Comparison of ENCODE assay signal across 1 cellular context in the genomic region with DNA sequence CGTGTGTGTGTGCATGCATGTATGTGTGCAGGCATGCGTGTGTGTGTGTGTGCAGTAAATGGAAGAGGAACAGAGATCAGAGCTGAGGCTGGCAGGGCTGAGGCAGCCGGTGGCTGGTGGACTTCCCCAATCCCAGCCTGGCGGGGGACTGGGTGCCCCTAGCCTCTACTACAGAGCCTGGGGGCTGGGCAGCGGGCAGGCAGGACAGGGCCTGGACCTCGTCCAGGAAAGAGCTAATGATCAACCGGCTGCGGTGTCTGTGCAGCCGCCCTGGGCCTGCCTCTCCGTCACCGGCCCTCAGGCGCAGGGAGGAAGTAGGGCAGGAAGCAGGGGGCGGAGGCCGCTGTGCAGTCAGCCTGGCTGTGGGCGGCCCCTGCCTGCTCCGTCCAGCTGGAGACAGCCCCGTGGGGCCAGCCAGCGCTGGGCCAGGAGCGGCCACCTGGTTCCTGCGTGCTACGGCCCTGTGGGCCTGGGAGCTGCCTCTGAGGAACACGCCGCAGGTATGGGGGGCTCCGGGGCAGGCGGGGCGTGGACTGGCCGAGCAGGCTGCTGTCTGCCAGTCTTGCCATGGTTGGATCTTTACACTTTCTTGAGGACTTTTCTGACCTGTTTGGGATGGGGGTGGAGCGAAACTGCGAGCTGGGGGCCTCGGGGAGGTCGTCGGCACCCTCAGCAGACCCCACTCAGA.
TF ChIP-seq lines count a peak whose summit lies in the region.

SH3TC1 (plus strand) TSS at position 385 of the 688 bp plus-strand sequence. CDS start 5,905 bp downstream, outside the sequence.

TF ChIP-seq in HepG2, 621 proteins besides CTCF, POLR2A, EP300 and RAD21 (continued from another document and continues in another):
- TF ChIP-seq, protein P1, sequence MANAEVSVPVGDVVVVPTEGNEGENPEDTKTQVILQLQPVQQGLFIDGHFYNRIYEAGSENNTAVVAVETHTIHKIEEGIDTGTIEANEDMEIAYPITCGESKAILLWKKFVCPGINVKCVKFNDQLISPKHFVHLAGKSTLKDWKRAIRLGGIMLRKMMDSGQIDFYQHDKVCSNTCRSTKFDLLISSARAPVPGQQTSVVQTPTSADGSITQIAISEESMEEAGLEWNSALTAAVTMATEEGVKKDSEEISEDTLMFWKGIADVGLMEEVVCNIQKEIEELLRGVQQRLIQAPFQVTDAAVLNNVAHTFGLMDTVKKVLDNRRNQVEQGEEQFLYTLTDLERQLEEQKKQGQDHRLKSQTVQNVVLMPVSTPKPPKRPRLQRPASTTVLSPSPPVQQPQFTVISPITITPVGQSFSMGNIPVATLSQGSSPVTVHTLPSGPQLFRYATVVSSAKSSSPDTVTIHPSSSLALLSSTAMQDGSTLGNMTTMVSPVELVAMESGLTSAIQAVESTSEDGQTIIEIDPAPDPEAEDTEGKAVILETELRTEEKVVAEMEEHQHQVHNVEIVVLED (CRISPR knock-in tag; IDR thresholded peaks at IDR 0.05; ENCODE audit: borderline replicate concordance) = 0 out of 2 replicates have a peak, but pooled peaks have one; percentile 31
- no peak for TF ChIP-seq ATF7 (IDR thresholded peaks at IDR 0.05)
- no peak for TF ChIP-seq ATF7 (CRISPR knock-in tag; IDR thresholded peaks at IDR 0.05)
- no peak for TF ChIP-seq TCF7L2 (IDR thresholded peaks at IDR 0.05; ENCODE audit: low read depth, low read length)
- no peak for TF ChIP-seq ZNF382 (CRISPR knock-in tag; IDR thresholded peaks at IDR 0.05; ENCODE audit: borderline replicate concordance)
- no peak; the same call in 1 of the 2 replicates for TF ChIP-seq ZMYM2 (CRISPR knock-in tag; IDR thresholded peaks at IDR 0.05)
- TF ChIP-seq, protein P2, sequence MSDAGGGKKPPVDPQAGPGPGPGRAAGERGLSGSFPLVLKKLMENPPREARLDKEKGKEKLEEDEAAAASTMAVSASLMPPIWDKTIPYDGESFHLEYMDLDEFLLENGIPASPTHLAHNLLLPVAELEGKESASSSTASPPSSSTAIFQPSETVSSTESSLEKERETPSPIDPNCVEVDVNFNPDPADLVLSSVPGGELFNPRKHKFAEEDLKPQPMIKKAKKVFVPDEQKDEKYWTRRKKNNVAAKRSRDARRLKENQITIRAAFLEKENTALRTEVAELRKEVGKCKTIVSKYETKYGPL (CRISPR knock-in tag; IDR thresholded peaks at IDR 0.05) = no peak
- TF ChIP-seq IRF2 (CRISPR knock-in tag; IDR thresholded peaks at IDR 0.05) = peak; percentile 70; the same call in 1 of the 2 replicates
- peak; percentile 81 for TF ChIP-seq GATAD2A (CRISPR knock-in tag; IDR thresholded peaks at IDR 0.05)
- peak; percentile 84; the same call in 1 of the 2 replicates for TF ChIP-seq ZFP91 (CRISPR knock-in tag; IDR thresholded peaks at IDR 0.05; ENCODE audit: borderline replicate concordance)
- peak; percentile 74; the same call in 1 of the 2 replicates for TF ChIP-seq HOXD1 (CRISPR knock-in tag; IDR thresholded peaks at IDR 0.05)
- TF ChIP-seq, protein P3, sequence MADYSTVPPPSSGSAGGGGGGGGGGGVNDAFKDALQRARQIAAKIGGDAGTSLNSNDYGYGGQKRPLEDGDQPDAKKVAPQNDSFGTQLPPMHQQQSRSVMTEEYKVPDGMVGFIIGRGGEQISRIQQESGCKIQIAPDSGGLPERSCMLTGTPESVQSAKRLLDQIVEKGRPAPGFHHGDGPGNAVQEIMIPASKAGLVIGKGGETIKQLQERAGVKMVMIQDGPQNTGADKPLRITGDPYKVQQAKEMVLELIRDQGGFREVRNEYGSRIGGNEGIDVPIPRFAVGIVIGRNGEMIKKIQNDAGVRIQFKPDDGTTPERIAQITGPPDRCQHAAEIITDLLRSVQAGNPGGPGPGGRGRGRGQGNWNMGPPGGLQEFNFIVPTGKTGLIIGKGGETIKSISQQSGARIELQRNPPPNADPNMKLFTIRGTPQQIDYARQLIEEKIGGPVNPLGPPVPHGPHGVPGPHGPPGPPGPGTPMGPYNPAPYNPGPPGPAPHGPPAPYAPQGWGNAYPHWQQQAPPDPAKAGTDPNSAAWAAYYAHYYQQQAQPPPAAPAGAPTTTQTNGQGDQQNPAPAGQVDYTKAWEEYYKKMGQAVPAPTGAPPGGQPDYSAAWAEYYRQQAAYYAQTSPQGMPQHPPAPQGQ (CRISPR knock-in tag; IDR thresholded peaks at IDR 0.05; ENCODE audit: borderline replicate concordance) = no peak
- no peak; the same call in 1 of the 2 replicates for TF ChIP-seq ZNF501 (CRISPR knock-in tag; IDR thresholded peaks at IDR 0.05)
- TF ChIP-seq ZNF235 (CRISPR knock-in tag; IDR thresholded peaks at IDR 0.05; ENCODE audit: borderline replicate concordance) = no peak; the same call in 1 of the 2 replicates
- TF ChIP-seq ZNF30 (CRISPR knock-in tag; IDR thresholded peaks at IDR 0.05) = no peak
- TF ChIP-seq NR2F2 (IDR thresholded peaks at IDR 0.05; ENCODE audit: borderline replicate concordance, low read depth) = no peak
- TF ChIP-seq MED13 (CRISPR knock-in tag; IDR thresholded peaks at IDR 0.05) = peak; percentile 69; the same call in 1 of the 2 replicates
- TF ChIP-seq HOXA7 (CRISPR knock-in tag; IDR thresholded peaks at IDR 0.05) = no peak
- TF ChIP-seq JUND (CRISPR knock-in tag; IDR thresholded peaks at IDR 0.05) = no peak; the same call in 1 of the 2 replicates
- no peak for TF ChIP-seq REST (IDR thresholded peaks at IDR 0.05; ENCODE audit: borderline replicate concordance in 1 of 2, low read depth in 1 of 2, low read length in 2 of 2)
- TF ChIP-seq USF2 (IDR thresholded peaks at IDR 0.05; ENCODE audit: low read depth, low read length) = no peak
- TF ChIP-seq USF2 (CRISPR knock-in tag; IDR thresholded peaks at IDR 0.05; ENCODE audit: borderline replicate concordance) = no peak; the same call in 1 of the 2 replicates
- peak; percentile 98 for TF ChIP-seq ELF3 (CRISPR knock-in tag; IDR thresholded peaks at IDR 0.05)
- no peak for TF ChIP-seq ZNF710 (CRISPR knock-in tag; IDR thresholded peaks at IDR 0.05; ENCODE audit: borderline replicate concordance)
- no peak for TF ChIP-seq HCFC1 (IDR thresholded peaks at IDR 0.05; ENCODE audit: low read depth, low read length)
- no peak for TF ChIP-seq ZNF841 (CRISPR knock-in tag; IDR thresholded peaks at IDR 0.05; ENCODE audit: borderline replicate concordance)
- TF ChIP-seq ZNF431 (CRISPR knock-in tag; IDR thresholded peaks at IDR 0.05; ENCODE audit: borderline replicate concordance, low read depth) = peak; percentile 77; the same call in 1 of the 2 replicates
- TF ChIP-seq, protein P4, sequence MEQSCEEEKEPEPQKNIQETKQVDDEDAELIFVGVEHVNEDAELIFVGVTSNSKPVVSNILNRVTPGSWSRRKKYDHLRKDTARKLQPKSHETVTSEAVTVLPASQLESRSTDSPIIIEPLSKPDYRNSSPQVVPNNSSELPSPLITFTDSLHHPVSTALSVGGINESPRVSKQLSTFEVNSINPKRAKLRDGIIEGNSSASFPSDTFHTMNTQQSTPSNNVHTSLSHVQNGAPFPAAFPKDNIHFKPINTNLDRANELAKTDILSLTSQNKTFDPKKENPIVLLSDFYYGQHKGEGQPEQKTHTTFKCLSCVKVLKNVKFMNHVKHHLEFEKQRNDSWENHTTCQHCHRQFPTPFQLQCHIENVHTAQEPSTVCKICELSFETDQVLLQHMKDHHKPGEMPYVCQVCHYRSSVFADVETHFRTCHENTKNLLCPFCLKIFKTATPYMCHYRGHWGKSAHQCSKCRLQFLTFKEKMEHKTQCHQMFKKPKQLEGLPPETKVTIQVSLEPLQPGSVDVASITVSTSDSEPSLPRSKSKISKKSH (CRISPR knock-in tag; IDR thresholded peaks at IDR 0.05; ENCODE audit: borderline replicate concordance) = no peak
- no peak for TF ChIP-seq ZFP1 (CRISPR knock-in tag; IDR thresholded peaks at IDR 0.05)
- TF ChIP-seq HIVEP1 (CRISPR knock-in tag; IDR thresholded peaks at IDR 0.05) = peak; percentile 81
- TF ChIP-seq, protein P5, sequence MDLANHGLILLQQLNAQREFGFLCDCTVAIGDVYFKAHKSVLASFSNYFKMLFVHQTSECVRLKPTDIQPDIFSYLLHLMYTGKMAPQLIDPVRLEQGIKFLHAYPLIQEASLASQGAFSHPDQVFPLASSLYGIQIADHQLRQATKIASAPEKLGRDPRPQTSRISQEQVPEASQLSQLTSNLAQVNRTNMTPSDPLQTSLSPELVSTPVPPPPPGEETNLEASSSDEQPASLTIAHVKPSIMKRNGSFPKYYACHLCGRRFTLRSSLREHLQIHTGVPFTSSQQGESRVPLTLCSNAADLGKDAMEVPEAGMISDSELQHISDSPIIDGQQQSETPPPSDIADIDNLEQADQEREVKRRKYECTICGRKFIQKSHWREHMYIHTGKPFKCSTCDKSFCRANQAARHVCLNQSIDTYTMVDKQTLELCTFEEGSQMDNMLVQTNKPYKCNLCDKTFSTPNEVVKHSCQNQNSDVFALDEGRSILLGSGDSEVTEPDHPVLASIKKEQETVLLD (CRISPR knock-in tag; IDR thresholded peaks at IDR 0.05; ENCODE audit: low read depth) = no peak
- TF ChIP-seq SP4 (CRISPR knock-in tag; IDR thresholded peaks at IDR 0.05) = peak; percentile 40; the same call in 1 of the 2 replicates
- TF ChIP-seq TIGD3 (CRISPR knock-in tag; IDR thresholded peaks at IDR 0.05; ENCODE audit: borderline replicate concordance) = no peak
- TF ChIP-seq ZNF343 (CRISPR knock-in tag; IDR thresholded peaks at IDR 0.05) = no peak
- TF ChIP-seq ZNF350 (CRISPR knock-in tag; IDR thresholded peaks at IDR 0.05; ENCODE audit: borderline replicate concordance, low read depth) = no peak; the same call in 1 of the 2 replicates
- no peak; the same call in 1 of the 2 replicates for TF ChIP-seq FOXO1 (CRISPR knock-in tag; IDR thresholded peaks at IDR 0.05)
- no peak for TF ChIP-seq ZNF879 (CRISPR knock-in tag; IDR thresholded peaks at IDR 0.05)
- 0 out of 2 replicates have a peak, but pooled peaks have one; percentile 23 for TF ChIP-seq CREM (IDR thresholded peaks at IDR 0.05)
- no peak for TF ChIP-seq CREM (CRISPR knock-in tag; IDR thresholded peaks at IDR 0.05)
